8 cellular contexts compared by ENCODE assay signal in genomic region chr3:41299036-41299435, GRCh38.
"Had no signal": no experiment of that assay in that cellular context is flagged by ENCODE, and none has a peak within 500 bp of the region (broad histone marks: within the 10 kb centered on the region; RNA-seq: fewer than 3 reads in every experiment).

No MANE protein-coding gene starts in this region.

- H3K4me1 ChIP-seq: HAP-1 had no signal

- H3K36me3 ChIP-seq: HAP-1 had no signal

- H3K27ac ChIP-seq: GM23248 had no signal

- H3K9me3 ChIP-seq: HAP-1 had no signal

- DNase-seq: GM23248, GOT3, H7, H9, HCEC 1CT, HFFc6 had no signal

- H3K4me3 ChIP-seq: GM23248, GM23338, HAP-1 had no signal
